8 cellular contexts compared by ENCODE assay signal in the genomic region with DNA sequence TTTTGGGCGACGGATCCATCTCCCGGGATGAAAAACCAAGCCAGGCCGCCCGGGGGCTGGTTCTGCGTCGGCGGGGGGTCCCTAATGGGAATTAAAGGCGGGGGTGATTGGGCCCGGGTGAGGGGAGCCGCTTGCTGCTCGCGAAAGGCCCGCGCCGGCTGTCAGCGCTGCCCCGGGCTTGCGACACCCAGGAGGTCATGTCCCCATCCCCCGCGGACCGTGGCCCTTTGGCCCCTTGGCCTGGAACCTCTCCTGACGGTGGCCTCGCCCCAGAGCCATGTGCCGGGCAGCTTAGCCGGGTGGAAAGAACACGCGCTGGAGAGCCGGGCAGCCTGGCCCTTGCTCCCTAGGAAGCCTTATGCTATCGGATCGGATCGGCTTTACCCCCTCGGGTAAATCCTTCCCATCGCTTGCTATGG. TPM values are rescaled to one million over a fixed set of nuclear protein-coding genes. Genes with fewer than 3 reads are reported as not detected.
DNase-seq lines count a peak whose midpoint lies in the region; ATAC-seq and TF ChIP-seq lines count a peak whose summit lies in the region.
"Not testable (repeated sequence)": the region's sequence is repeated elsewhere in the genome, so short reads cannot be mapped to it uniquely, and the experiment has no call there.

No MANE protein-coding gene starts in this region.

- H3K27ac ChIP-seq in KMS-11 (peak overlapping the region; percentile 84), mammary epithelial cell (ENCODE audit: insufficient read depth, low read depth, low read length) (peak overlapping the region; percentile 69)

- CTCF ChIA-PET in mammary epithelial cell (lab: Charles Lee; ENCODE audit: low non-redundant PET), result not testable (repeated sequence)

- not testable (repeated sequence) for H3K27me3 Mint-ChIP-seq in natural killer cell (ENCODE audit: low read depth in 2 of 2)

- H3K9me3 Mint-ChIP-seq in natural killer cell, result not testable (repeated sequence)

- not testable (repeated sequence) for H3K4me1 Mint-ChIP-seq in natural killer cell

- intact Hi-C loops in mammary epithelial cell (cut with micrococcal nuclease); left cardiac atrium (cut with DNase I); natural killer cell (cut with micrococcal nuclease): not testable (repeated sequence)

- peak overlapping the region; percentile 93 for H2AFZ ChIP-seq in KMS-11 (ENCODE audit: low read depth)
- peak overlapping the region; percentile 91 for H2AFZ ChIP-seq in mammary epithelial cell (ENCODE audit: low read depth, low read length)

- H3K4me3 Mint-ChIP-seq in natural killer cell, result peak overlapping the region; percentile 90

- peak overlapping the region; percentile 90 to 95 for H3K27ac Mint-ChIP-seq in natural killer cell

- not testable (repeated sequence) for DNase-seq in AG10803 (ENCODE audit: low read depth); mammary epithelial cell; natural killer cell
- DNase-seq in activated CD4-positive, alpha-beta T cell treated with anti-CD3 and anti-CD28 coated beads, Interleukin-2, amount 50 U/mL, for 48 hours, result peak; percentile 31 to 44
- peak; percentile 52 for DNase-seq in left cardiac atrium
- peak; percentile 15 to 20 (median 18) for DNase-seq in stimulated activated CD4-positive, alpha-beta T cell treated with anti-CD3 and anti-CD28 coated beads, TNF-alpha, amount 100 ng/mL, for 24 hours (ENCODE audit: low read depth in 3 of 3)

- not testable (repeated sequence) for H3K36me3 Mint-ChIP-seq in natural killer cell

- BruUV-seq in mammary epithelial cell (replicated peaks; lab: Mats Ljungman, UMichigan), result TSS peak; percentile 90

- not testable (repeated sequence) for H3K27me3 ChIP-seq in KMS-11 (ENCODE audit: insufficient read depth, low read depth); mammary epithelial cell (ENCODE audit: insufficient read depth, low read length)

- not testable (repeated sequence) for H4K20me1 ChIP-seq in KMS-11 (ENCODE audit: insufficient read depth); mammary epithelial cell (ENCODE audit: insufficient read depth, low read length)

- H3K36me3 ChIP-seq in KMS-11 (ENCODE audit: insufficient read depth); mammary epithelial cell (ENCODE audit: insufficient read depth, low read length): not testable (repeated sequence)

- H3K4me2 ChIP-seq in KMS-11, result not testable (repeated sequence)
- peak overlapping the region; percentile 60 for H3K4me2 ChIP-seq in mammary epithelial cell (ENCODE audit: insufficient read depth, low read depth, low read length)

- not testable (repeated sequence) for TF ChIP-seq CTCF in AG10803 (conservative IDR thresholded peaks at IDR 0.05; ENCODE audit: low read length); KMS-11 (conservative IDR thresholded peaks at IDR 0.05; ENCODE audit: low read depth, low read length); mammary epithelial cell (conservative IDR thresholded peaks at IDR 0.05 in 1 of 2, IDR thresholded peaks at IDR 0.05 in 1 of 2; ENCODE audit: extremely low read depth in 1 of 2, insufficient read depth in 1 of 2, low read depth in 1 of 2, low read length in 2 of 2); natural killer cell (IDR thresholded peaks at IDR 0.05)

- not testable (repeated sequence) for H3K4me1 ChIP-seq in KMS-11 (ENCODE audit: low read depth, poor library complexity, severe bottlenecking); mammary epithelial cell (ENCODE audit: insufficient read depth, low read length)

- dilution Hi-C loops in mammary epithelial cell (cut with HindIII; ENCODE audit: low sequenced_read_pairs), result not testable (repeated sequence)

- in situ Hi-C loops in mammary epithelial cell (cut with MboI; ENCODE audit: low sequenced_read_pairs in 2 of 2), result not testable (repeated sequence)

- not testable (repeated sequence) for H3K9me3 ChIP-seq in mammary epithelial cell (replicated peaks; ENCODE audit: insufficient read depth, low read length)

- H3K4me3 ChIP-seq in AG10803 (ENCODE audit: low read length) (peak overlapping the region; percentile 65), mammary epithelial cell (replicated peaks in 1 of 3; ENCODE audit: insufficient read depth in 1 of 3, low read depth in 2 of 3, low read length in 3 of 3) (peak overlapping the region; percentile 42 to 60 (median 59))
- not testable (repeated sequence) for H3K4me3 ChIP-seq in KMS-11 (IDR thresholded peaks at IDR 0.05; ENCODE audit: insufficient read depth, low read depth, low read length)

- ATAC-seq in GM21526 (IDR thresholded peaks at IDR 0.05; ENCODE audit: low FRiP score, unreplicated experiment) (peak; percentile 2), left cardiac atrium (peak; percentile 42 to 56), natural killer cell (peak in 1 of 3 donors; percentile 3)

- not testable (repeated sequence) for H3K79me2 ChIP-seq in KMS-11 (ENCODE audit: insufficient read depth, low read depth)
- H3K79me2 ChIP-seq in mammary epithelial cell (ENCODE audit: insufficient read depth, low read length), result peaks cover 20% of the 10 kb centered on the region

- not testable (repeated sequence) for H3K9ac ChIP-seq in KMS-11
- H3K9ac ChIP-seq in mammary epithelial cell (ENCODE audit: insufficient read depth, low read length), result peak overlapping the region; percentile 40

- WGBS in mammary epithelial cell (ENCODE audit: low coverage, missing lambda C conversion rate), result 0% methylated on average over 7 of the region's 34 CpGs

RNA-seq across cellular contexts. Expression of a gene that starts 55.4 kb away (rescaled TPM):
- total RNA-seq in mammary epithelial cell, result 1 to 10 TPM in 1 of 2 donors, under 1 TPM in 1; 0.85 to 1.7 TPM
- polyA plus RNA-seq in mammary epithelial cell, result 0.12 TPM
- polyA minus RNA-seq in mammary epithelial cell, result not detected
- total RNA-seq in left cardiac atrium, result under 1 TPM; 0.41 to 0.84 TPM
- total RNA-seq in natural killer cell, result 1 to 10 TPM; 1.2 to 5.6 (median 1.4) TPM
